ENCODE assay signal across 17 cellular contexts in genomic region chrX:8755116-8755515, GRCh38. TPM values are rescaled to one million over a fixed set of nuclear protein-coding genes. Genes with fewer than 3 reads are reported as not detected.
A peak's percentile ranks its signal among the peaks of the same experiment; 100 is the strongest.
DNase-seq lines count a peak whose midpoint lies in the region; ATAC-seq and TF ChIP-seq lines count a peak whose summit lies in the region.
"Had no signal": no experiment of that assay in that cellular context is flagged by ENCODE, and none has a peak within 500 bp of the region (broad histone marks: within the 10 kb centered on the region; RNA-seq: fewer than 3 reads in every experiment).

No MANE protein-coding gene starts in this region.

- H4K20me1 ChIP-seq in GM23338 (replicated peaks; ENCODE audit: insufficient read depth) (no peaks in the 10 kb centered on the region), PC-3 (ENCODE audit: low read length) (no peaks in the 10 kb centered on the region)

- H3K27ac ChIP-seq in GM23338 (ENCODE audit: low read depth) (no peak overlapping the region), PC-3 (ENCODE audit: low read length) (no peak overlapping the region)
- H3K27ac ChIP-seq: heart left ventricle had no signal

- no peaks in the 10 kb centered on the region; the same call in 2 of the 3 replicates for H3K9me3 Mint-ChIP-seq in GM23338

- H3K4me1 Mint-ChIP-seq in GM23338 = peaks cover 9% of the 10 kb centered on the region; the same call in 2 of the 3 replicates

- H3K4me3 ChIP-seq in BE2C (ENCODE audit: low read depth, low read length) (no peak overlapping the region), GM23338 (no peak overlapping the region), PC-3 (ENCODE audit: low read length) (no peak overlapping the region)
- H3K4me3 ChIP-seq: heart left ventricle had no signal

- DNase-seq in BE2C = no peak
- DNase-seq in GM23338 (ENCODE audit: low spot score) = peak; percentile 73
- peak; percentile 32 for DNase-seq in PC-3
- peak; percentile 19 for DNase-seq in iPS-NIHi11 (ENCODE audit: low spot score)
- no peak for DNase-seq in kidney glomerular epithelial cell (lab: John Stamatoyannopoulos, UW)
- DNase-seq in HuH-7.5 (ENCODE audit: low spot score) = no peak
- DNase-seq in KG1 (lab: John Stamatoyannopoulos, UW) = no peak
- DNase-seq: CD8-positive, alpha-beta memory T cell; heart left ventricle; stimulated activated CD4-positive, alpha-beta T cell treated with anti-CD3 and anti-CD28 coated beads, Interleukin-4, amount 100 ng/mL, for 1 hour; stimulated activated naive CD4-positive, alpha-beta T cell treated with Interleukin-2 at 50 U/mL for 16 hours; T-helper 2 cell had no signal

- no peaks in the 10 kb centered on the region for H3K36me3 Mint-ChIP-seq in GM23338 (ENCODE audit: low read depth)
- H3K36me3 Mint-ChIP-seq: CD8-positive, alpha-beta memory T cell had no signal

- H3K4me1 ChIP-seq in BE2C (no peaks in the 10 kb centered on the region), GM23338 (ENCODE audit: insufficient read depth) (0 out of 2 replicates have a peak, but pooled peaks cover 3% of the 10 kb centered on the region), PC-3 (ENCODE audit: insufficient read depth, low read length) (peaks cover 32% of the 10 kb centered on the region)
- H3K4me1 ChIP-seq: heart left ventricle had no signal

- intact Hi-C loops in PC-3 (cut with micrococcal nuclease) = no loop called here

- H3K9me2 ChIP-seq in GM23338 (ENCODE audit: insufficient read depth) (no peaks in the 10 kb centered on the region), PC-3 (replicated peaks; ENCODE audit: low read length) (no peaks in the 10 kb centered on the region)

- 0 out of 2 replicates have a peak, but pooled peaks have one; percentile 8 for TF ChIP-seq CTCF in BE2C (IDR thresholded peaks at IDR 0.05; ENCODE audit: low read depth, low read length)
- TF ChIP-seq CTCF in GM23338 (conservative IDR thresholded peaks at IDR 0.05; ENCODE audit: low read depth in 2 of 2) = peak; percentile 63 to 66
- TF ChIP-seq CTCF in PC-3 (conservative IDR thresholded peaks at IDR 0.05; ENCODE audit: low read depth, low read length) = peak; percentile 57

- H3K36me3 ChIP-seq in BE2C = no peaks in the 10 kb centered on the region
- no peaks in the 10 kb centered on the region for H3K36me3 ChIP-seq in GM23338 (ENCODE audit: insufficient read depth)
- H3K36me3 ChIP-seq in PC-3 (ENCODE audit: low read depth, low read length) = no peaks in the 10 kb centered on the region
- H3K36me3 ChIP-seq: heart left ventricle had no signal

- H3K27me3 Mint-ChIP-seq in GM23338 (ENCODE audit: insufficient read depth, low read depth, poor library complexity) = peaks cover 2% of the 10 kb centered on the region

- no peaks in the 10 kb centered on the region for H3K27me3 ChIP-seq in BE2C
- no peaks in the 10 kb centered on the region for H3K27me3 ChIP-seq in GM23338 (ENCODE audit: insufficient read depth)
- H3K27me3 ChIP-seq in PC-3 (ENCODE audit: low read length) = no peaks in the 10 kb centered on the region

- CTCF ChIA-PET in PC-3 (lab: Charles Lee) = interaction anchor here (0.7 kb wide), 1 partner anchor 50 kb away, joined by 3 read pairs; no protein-coding TSS in a partner anchor

- POLR2A ChIA-PET in PC-3 (lab: Charles Lee; ENCODE audit: unreplicated experiment) = no interaction called here

- no TSS peak for BruUV-seq in PC-3 (replicated peaks; lab: Mats Ljungman, UMichigan)

- H3K4me2 ChIP-seq in GM23338 (no peak overlapping the region), PC-3 (ENCODE audit: low read length) (no peak overlapping the region)

- H3K27ac Mint-ChIP-seq in GM23338 = peak overlapping the region; percentile 30; the same call in 1 of the 2 replicates

- H3K79me2 ChIP-seq in GM23338 (replicated peaks; ENCODE audit: insufficient read depth) = no peaks in the 10 kb centered on the region
- no peaks in the 10 kb centered on the region for H3K79me2 ChIP-seq in PC-3 (ENCODE audit: low read length)

- H2AFZ ChIP-seq in GM23338 = no peak overlapping the region
- H2AFZ ChIP-seq in PC-3 (ENCODE audit: low read length) = no peak overlapping the region

- H3K9me3 ChIP-seq in BE2C = no peaks in the 10 kb centered on the region
- no peaks in the 10 kb centered on the region for H3K9me3 ChIP-seq in PC-3 (ENCODE audit: low read length)
- H3K9me3 ChIP-seq: heart left ventricle had no signal

- H3K4me3 Mint-ChIP-seq in GM23338 = no peak overlapping the region
- H3K4me3 Mint-ChIP-seq: CD8-positive, alpha-beta memory T cell had no signal

- no peak overlapping the region for H3K9ac ChIP-seq in PC-3 (ENCODE audit: low read length)

- H3F3A ChIP-seq in GM23338 (replicated peaks; ENCODE audit: low read depth) (no peaks in the 10 kb centered on the region), PC-3 (ENCODE audit: low read length, unreplicated experiment) (peaks cover 5% of the 10 kb centered on the region)

- peak; percentile 76 for ATAC-seq in GM23338
- no peak for ATAC-seq in PC-3
- no peak for ATAC-seq in GM21825 (IDR thresholded peaks at IDR 0.05; ENCODE audit: unreplicated experiment)
- ATAC-seq: heart left ventricle, Panc1 had no signal

TF ChIP-seq in GM23338, 12 proteins besides CTCF, POLR2A, EP300 and RAD21 (continues in another document):
- TF ChIP-seq STAT1 (IDR thresholded peaks at IDR 0.05; ENCODE audit: unreplicated experiment) (no peak), POLR2AphosphoS5 (IDR thresholded peaks at IDR 0.05; ENCODE audit: low read depth) (no peak), ZNF331 (CRISPR knock-in tag; IDR thresholded peaks at IDR 0.05; ENCODE audit: low read depth) (no peak), CREB1 (CRISPR knock-in tag; IDR thresholded peaks at IDR 0.05; ENCODE audit: low read depth) (no peak), ZNF114 (CRISPR knock-in tag; IDR thresholded peaks at IDR 0.05) (no peak), NANOG (IDR thresholded peaks at IDR 0.05; ENCODE audit: borderline replicate concordance) (no peak), EZH2phosphoT487 (IDR thresholded peaks at IDR 0.05; ENCODE audit: unreplicated experiment) (no peak)
- TF ChIP-seq, protein P1, sequence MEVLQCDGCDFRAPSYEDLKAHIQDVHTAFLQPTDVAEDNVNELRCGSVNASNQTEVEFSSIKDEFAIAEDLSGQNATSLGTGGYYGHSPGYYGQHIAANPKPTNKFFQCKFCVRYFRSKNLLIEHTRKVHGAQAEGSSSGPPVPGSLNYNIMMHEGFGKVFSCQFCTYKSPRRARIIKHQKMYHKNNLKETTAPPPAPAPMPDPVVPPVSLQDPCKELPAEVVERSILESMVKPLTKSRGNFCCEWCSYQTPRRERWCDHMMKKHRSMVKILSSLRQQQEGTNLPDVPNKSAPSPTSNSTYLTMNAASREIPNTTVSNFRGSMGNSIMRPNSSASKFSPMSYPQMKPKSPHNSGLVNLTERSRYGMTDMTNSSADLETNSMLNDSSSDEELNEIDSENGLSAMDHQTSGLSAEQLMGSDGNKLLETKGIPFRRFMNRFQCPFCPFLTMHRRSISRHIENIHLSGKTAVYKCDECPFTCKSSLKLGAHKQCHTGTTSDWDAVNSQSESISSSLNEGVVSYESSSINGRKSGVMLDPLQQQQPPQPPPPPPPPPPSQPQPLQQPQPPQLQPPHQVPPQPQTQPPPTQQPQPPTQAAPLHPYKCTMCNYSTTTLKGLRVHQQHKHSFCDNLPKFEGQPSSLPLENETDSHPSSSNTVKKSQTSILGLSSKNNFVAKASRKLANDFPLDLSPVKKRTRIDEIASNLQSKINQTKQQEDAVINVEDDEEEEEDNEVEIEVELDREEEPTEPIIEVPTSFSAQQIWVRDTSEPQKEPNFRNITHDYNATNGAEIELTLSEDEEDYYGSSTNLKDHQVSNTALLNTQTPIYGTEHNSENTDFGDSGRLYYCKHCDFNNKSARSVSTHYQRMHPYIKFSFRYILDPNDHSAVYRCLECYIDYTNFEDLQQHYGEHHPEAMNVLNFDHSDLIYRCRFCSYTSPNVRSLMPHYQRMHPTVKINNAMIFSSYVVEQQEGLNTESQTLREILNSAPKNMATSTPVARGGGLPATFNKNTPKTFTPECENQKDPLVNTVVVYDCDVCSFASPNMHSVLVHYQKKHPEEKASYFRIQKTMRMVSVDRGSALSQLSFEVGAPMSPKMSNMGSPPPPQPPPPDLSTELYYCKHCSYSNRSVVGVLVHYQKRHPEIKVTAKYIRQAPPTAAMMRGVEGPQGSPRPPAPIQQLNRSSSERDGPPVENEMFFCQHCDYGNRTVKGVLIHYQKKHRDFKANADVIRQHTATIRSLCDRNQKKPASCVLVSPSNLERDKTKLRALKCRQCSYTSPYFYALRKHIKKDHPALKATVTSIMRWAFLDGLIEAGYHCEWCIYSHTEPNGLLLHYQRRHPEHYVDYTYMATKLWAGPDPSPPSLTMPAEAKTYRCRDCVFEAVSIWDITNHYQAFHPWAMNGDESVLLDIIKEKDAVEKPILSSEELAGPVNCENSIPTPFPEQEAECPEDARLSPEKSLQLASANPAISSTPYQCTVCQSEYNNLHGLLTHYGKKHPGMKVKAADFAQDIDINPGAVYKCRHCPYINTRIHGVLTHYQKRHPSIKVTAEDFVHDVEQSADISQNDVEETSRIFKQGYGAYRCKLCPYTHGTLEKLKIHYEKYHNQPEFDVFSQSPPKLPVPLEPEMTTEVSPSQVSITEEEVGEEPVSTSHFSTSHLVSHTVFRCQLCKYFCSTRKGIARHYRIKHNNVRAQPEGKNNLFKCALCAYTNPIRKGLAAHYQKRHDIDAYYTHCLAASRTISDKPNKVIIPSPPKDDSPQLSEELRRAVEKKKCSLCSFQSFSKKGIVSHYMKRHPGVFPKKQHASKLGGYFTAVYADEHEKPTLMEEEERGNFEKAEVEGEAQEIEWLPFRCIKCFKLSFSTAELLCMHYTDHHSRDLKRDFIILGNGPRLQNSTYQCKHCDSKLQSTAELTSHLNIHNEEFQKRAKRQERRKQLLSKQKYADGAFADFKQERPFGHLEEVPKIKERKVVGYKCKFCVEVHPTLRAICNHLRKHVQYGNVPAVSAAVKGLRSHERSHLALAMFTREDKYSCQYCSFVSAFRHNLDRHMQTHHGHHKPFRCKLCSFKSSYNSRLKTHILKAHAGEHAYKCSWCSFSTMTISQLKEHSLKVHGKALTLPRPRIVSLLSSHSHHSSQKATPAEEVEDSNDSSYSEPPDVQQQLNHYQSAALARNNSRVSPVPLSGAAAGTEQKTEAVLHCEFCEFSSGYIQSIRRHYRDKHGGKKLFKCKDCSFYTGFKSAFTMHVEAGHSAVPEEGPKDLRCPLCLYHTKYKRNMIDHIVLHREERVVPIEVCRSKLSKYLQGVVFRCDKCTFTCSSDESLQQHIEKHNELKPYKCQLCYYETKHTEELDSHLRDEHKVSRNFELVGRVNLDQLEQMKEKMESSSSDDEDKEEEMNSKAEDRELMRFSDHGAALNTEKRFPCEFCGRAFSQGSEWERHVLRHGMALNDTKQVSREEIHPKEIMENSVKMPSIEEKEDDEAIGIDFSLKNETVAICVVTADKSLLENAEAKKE (CRISPR knock-in tag; IDR thresholded peaks at IDR 0.05) = no peak

RNA-seq across cellular contexts. Expression of gene ANOS1, which starts 23.2 kb away (rescaled TPM):
- polyA plus RNA-seq in BE2C (2012; ENCODE audit: insufficient read depth, insufficient read length, low read depth) = not detected
- 65.7 and 68.5 TPM in 2 replicates for total RNA-seq in GM23338 (2014; rRNA removed; shearing (Covaris generic))
- 20.8 and 21.8 TPM in 2 replicates for polyA plus RNA-seq in GM23338 (2016; fragmentation: Nextera tagmentation; extraction: Ambion mirVana)
- total RNA-seq in PC-3 (2014; rRNA removed) = 1.8 and 3.5 TPM in 2 replicates
- total RNA-seq: CD8-positive, alpha-beta memory T cell had no signal
- polyA plus RNA-seq: CD8-positive, alpha-beta memory T cell had no signal

RNA-seq across cellular contexts. Expression of gene FAM9A, which starts 46.1 kb away (rescaled TPM):
- polyA plus RNA-seq in BE2C (2012; ENCODE audit: insufficient read depth, insufficient read length, low read depth) = not detected
- not detected in 2 replicates for total RNA-seq in GM23338 (2014; rRNA removed; shearing (Covaris generic))
- polyA plus RNA-seq in GM23338 (2016; fragmentation: Nextera tagmentation; extraction: Ambion mirVana) = not detected in 2 replicates
- total RNA-seq in PC-3 (2014; rRNA removed) = not detected in 2 replicates
- total RNA-seq: CD8-positive, alpha-beta memory T cell; heart left ventricle; mesenteric fat pad; pulmonary artery endothelial cell had no signal
- polyA plus RNA-seq: adipose tissue; CD8-positive, alpha-beta memory T cell; heart left ventricle had no signal

Comparison
In these comparisons a context has a peak if more than half of its experiments do, and no peak if none do; other contexts are left out.
1. DNase-seq: peak in GM23338 (single experiment), PC-3 (single experiment) and iPS-NIHi11 (single experiment); none in BE2C (single experiment), kidney glomerular epithelial cell (single experiment), HuH-7.5 (single experiment) and KG1 (single experiment).
2. CTCF ChIP-seq: peak in every context shown above with its lines; median percentile 64 in GM23338; 57 in PC-3; 8 in BE2C.
3. RNA of gene ANOS1, which starts 23.2 kb away (total RNA-seq): 65.7 to 68.5 TPM in GM23338; 1.8 to 3.5 TPM in PC-3; every median in the first group is over 10 times any median in the second.